Comparison of ENCODE assay signal across 18 cellular contexts in the genomic region with DNA sequence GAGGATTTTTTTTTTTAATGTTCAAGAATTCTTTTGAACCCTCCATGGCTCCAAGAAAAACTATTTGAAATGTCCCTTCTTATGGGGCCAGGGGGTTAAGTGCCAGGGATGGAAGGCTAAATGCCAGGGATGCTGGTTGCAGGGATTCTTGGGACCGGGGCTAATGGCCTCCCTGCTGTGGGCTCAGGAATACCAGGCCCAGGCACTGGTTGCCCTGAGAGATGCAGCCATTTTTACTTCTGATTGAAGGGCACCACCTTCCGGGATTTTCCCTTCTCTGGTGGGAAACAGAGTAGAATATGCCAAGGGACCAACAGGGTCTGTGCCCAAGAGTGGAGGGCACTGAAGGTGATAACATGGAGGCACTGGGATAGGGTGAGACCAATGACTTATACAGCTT.
"Had no signal": no experiment of that assay in that cellular context is flagged by ENCODE, and none has a peak within 500 bp of the region (broad histone marks: within the 10 kb centered on the region; RNA-seq: fewer than 3 reads in every experiment).

No MANE protein-coding gene starts in this region.

- H3K9me3 ChIP-seq: psoas muscle, SK-N-SH, thyroid gland had no signal

- H3K4me3 Mint-ChIP-seq: activated naive CD4-positive, alpha-beta T cell treated with anti-CD3 and anti-CD28 coated beads for 36 hours; activated naive CD8-positive, alpha-beta T cell treated with anti-CD3 and anti-CD28 coated beads, Interleukin-2, amount 50 U/mL, for 24 hours; activated T-helper 17 cell treated with anti-CD3 and anti-CD28 coated beads, Interleukin-2, amount 50 U/mL, for 72 hours; natural killer cell; T-cell had no signal

- H3K9me3 Mint-ChIP-seq: activated naive CD4-positive, alpha-beta T cell treated with anti-CD3 and anti-CD28 coated beads for 36 hours; activated naive CD8-positive, alpha-beta T cell treated with anti-CD3 and anti-CD28 coated beads, Interleukin-2, amount 50 U/mL, for 24 hours; activated T-helper 17 cell treated with anti-CD3 and anti-CD28 coated beads, Interleukin-2, amount 50 U/mL, for 72 hours; natural killer cell; T-cell had no signal

- H3K27me3 ChIP-seq: thyroid gland had no signal

- FAIRE-seq: bronchial epithelial cell, keratinocyte had no signal

- H3K4me3 ChIP-seq: psoas muscle, thyroid gland had no signal

- H3K9me2 ChIP-seq: SK-N-SH had no signal

- H3K36me3 ChIP-seq: thyroid gland had no signal

- H3K27me3 Mint-ChIP-seq: activated naive CD8-positive, alpha-beta T cell treated with anti-CD3 and anti-CD28 coated beads, Interleukin-2, amount 50 U/mL, for 24 hours; activated T-helper 17 cell treated with anti-CD3 and anti-CD28 coated beads, Interleukin-2, amount 50 U/mL, for 72 hours had no signal

- H3K4me2 ChIP-seq: SK-N-SH had no signal

- H3K27ac Mint-ChIP-seq: activated naive CD4-positive, alpha-beta T cell treated with anti-CD3 and anti-CD28 coated beads for 36 hours; activated naive CD8-positive, alpha-beta T cell treated with anti-CD3 and anti-CD28 coated beads, Interleukin-2, amount 50 U/mL, for 24 hours; activated T-helper 17 cell treated with anti-CD3 and anti-CD28 coated beads, Interleukin-2, amount 50 U/mL, for 72 hours; natural killer cell; T-cell had no signal

- ATAC-seq: activated naive CD8-positive, alpha-beta T cell treated with anti-CD3 and anti-CD28 coated beads, Interleukin-2, amount 50 U/mL, for 24 hours; activated T-helper 17 cell treated with anti-CD3 and anti-CD28 coated beads, Interleukin-2, amount 50 U/mL, for 72 hours; left lobe of liver; natural killer cell; psoas muscle; T-cell had no signal

- DNase-seq: activated CD4-positive, alpha-beta T cell treated with anti-CD3 and anti-CD28 coated beads for 1 hour; activated CD4-positive, alpha-beta T cell treated with anti-CD3 and anti-CD28 coated beads, Interleukin-2, amount 50 U/mL, for 4 hours; activated naive CD4-positive, alpha-beta T cell treated with anti-CD3 and anti-CD28 coated beads for 36 hours; activated naive CD8-positive, alpha-beta T cell treated with anti-CD3 and anti-CD28 coated beads, Interleukin-2, amount 50 U/mL, for 24 hours; dermis blood vessel endothelial cell; erythroblast; hippocampal formation; natural killer cell; psoas muscle; SK-N-SH; stimulated activated CD4-positive, alpha-beta T cell treated with anti-CD3 and anti-CD28 coated beads, Interleukin-1b, Interleukin-23, amount 100 ng/mL, for 48 hours; T-cell; T-helper 9 cell; thyroid gland had no signal

- H3K27ac ChIP-seq: psoas muscle had no signal

- H3K9ac ChIP-seq: SK-N-SH had no signal

- H3K36me3 Mint-ChIP-seq: natural killer cell, T-cell had no signal
